In the genomic region with DNA sequence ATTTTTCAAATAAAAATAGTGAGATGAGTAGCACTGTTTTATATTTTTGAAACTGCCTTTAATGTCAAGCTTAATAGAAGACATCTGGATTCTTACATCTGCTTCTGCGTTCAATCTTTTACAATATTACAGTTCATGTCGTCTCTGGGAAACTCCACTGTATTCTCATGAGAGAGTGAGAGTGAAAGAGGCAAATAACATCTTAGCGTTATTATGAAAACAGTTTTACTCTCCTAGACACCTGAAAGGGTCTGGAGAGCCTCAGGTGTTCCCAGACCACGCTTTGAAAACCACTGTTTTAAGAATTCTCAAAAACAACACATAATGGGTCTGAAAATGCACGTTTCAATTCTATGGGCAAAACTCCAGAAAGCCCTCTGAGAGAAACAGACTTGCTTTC, we compare ENCODE assay signal across 10 cellular contexts.
DNase-seq lines count a peak whose midpoint lies in the region; ATAC-seq and TF ChIP-seq lines count a peak whose summit lies in the region.
"Had no signal": no experiment of that assay in that cellular context is flagged by ENCODE, and none has a peak within 500 bp of the region (broad histone marks: within the 10 kb centered on the region; RNA-seq: fewer than 3 reads in every experiment).

No MANE protein-coding gene starts in this region.

- no peak overlapping the region for H2BK120ac ChIP-seq in mesenchymal stem cell (ENCODE audit: low read depth, low read length)

- H2BK5ac ChIP-seq in mesenchymal stem cell (ENCODE audit: low read depth, low read length, poor library complexity, severe bottlenecking), result no peak overlapping the region

- H3K27me3 Mint-ChIP-seq in activated CD8-positive, alpha-beta T cell treated with anti-CD3 and anti-CD28 coated beads, Interleukin-2, amount 10 ng/mL, durations not matched to agents 7 days and 5 days (ENCODE audit: low read depth), result no peaks in the 10 kb centered on the region
- H3K27me3 Mint-ChIP-seq in T-cell, result no peaks in the 10 kb centered on the region

- CTCF ChIA-PET in activated CD8-positive, alpha-beta T cell treated with anti-CD3 and anti-CD28 coated beads, Interleukin-2, amount 10 ng/mL, durations not matched to agents 7 days and 5 days (lab: Charles Lee), result no interaction called here
- CTCF ChIA-PET in T-cell (lab: Charles Lee), result no interaction called here
- CTCF ChIA-PET in mammary epithelial cell (lab: Charles Lee; ENCODE audit: low non-redundant PET), result no interaction called here

- peaks cover 1% of the 10 kb centered on the region for H3K36me3 Mint-ChIP-seq in activated CD8-positive, alpha-beta T cell treated with anti-CD3 and anti-CD28 coated beads, Interleukin-2, amount 10 ng/mL, durations not matched to agents 7 days and 5 days (ENCODE audit: low read depth)
- H3K36me3 Mint-ChIP-seq in T-cell, result peaks cover 3% of the 10 kb centered on the region

- peaks cover 4% of the 10 kb centered on the region for H3K4me1 Mint-ChIP-seq in activated CD8-positive, alpha-beta T cell treated with anti-CD3 and anti-CD28 coated beads, Interleukin-2, amount 10 ng/mL, durations not matched to agents 7 days and 5 days (ENCODE audit: low read depth)
- H3K4me1 Mint-ChIP-seq in T-cell, result peaks cover 0 to 3% (median 2%) of the 10 kb centered on the region in 3 donors

- H3K9ac ChIP-seq in mesenchymal stem cell (ENCODE audit: low read length) (peak overlapping the region; percentile 81), mammary epithelial cell (ENCODE audit: insufficient read depth, low read length) (no peak overlapping the region)

- ATAC-seq in GM18867 (IDR thresholded peaks at IDR 0.05; ENCODE audit: unreplicated experiment) (peak; percentile 85), HG02571 (IDR thresholded peaks at IDR 0.05; ENCODE audit: unreplicated experiment) (peak; percentile 84), HG03565 (IDR thresholded peaks at IDR 0.05; ENCODE audit: unreplicated experiment) (peak; percentile 60), T-cell (replicated peaks in 1 of 4) (no peak)
- no peak for ATAC-seq in activated CD8-positive, alpha-beta T cell treated with anti-CD3 and anti-CD28 coated beads, Interleukin-2, amount 10 ng/mL, durations not matched to agents 7 days and 5 days

- DNase-seq in mesenchymal stem cell, result no peak
- DNase-seq in H7, result no peak
- no peak for DNase-seq in activated CD8-positive, alpha-beta T cell treated with anti-CD3 and anti-CD28 coated beads, Interleukin-2, amount 10 ng/mL, durations not matched to agents 7 days and 5 days
- no peak for DNase-seq in T-cell
- DNase-seq in mammary epithelial cell, result no peak
- DNase-seq: activated T-cell treated with anti-CD3 and anti-CD28 coated beads, Interleukin-2, amount 50 U/mL, for 1 hour had no signal

- no peak for TF ChIP-seq CTCF in mammary epithelial cell (conservative IDR thresholded peaks at IDR 0.05 in 1 of 2, IDR thresholded peaks at IDR 0.05 in 1 of 2; ENCODE audit: extremely low read depth in 1 of 2, insufficient read depth in 1 of 2, low read depth in 1 of 2, low read length in 2 of 2)

- H3K27ac ChIP-seq in mesenchymal stem cell (ENCODE audit: low read length, poor library complexity, severe bottlenecking), result peak overlapping the region; percentile 81
- H3K27ac ChIP-seq in mammary epithelial cell (ENCODE audit: insufficient read depth, low read depth, low read length), result no peak overlapping the region
- H3K27ac ChIP-seq: RWPE1 had no signal

- 88% methylated on average over 4 of the region's 5 CpGs for WGBS in mesenchymal stem cell
- WGBS in mammary epithelial cell (ENCODE audit: low coverage, missing lambda C conversion rate), result 99% methylated on average over 5 of the region's 5 CpGs

- BruUV-seq in mammary epithelial cell (replicated peaks; lab: Mats Ljungman, UMichigan), result no TSS peak

- H3K36me3 ChIP-seq in mesenchymal stem cell (ENCODE audit: control insufficient read depth in 1 of 2, insufficient read depth in 2 of 2, low read depth in 1 of 2, low read length in 2 of 2) (no peaks in the 10 kb centered on the region), H7 (replicated peaks; ENCODE audit: control insufficient read depth, insufficient read depth, low read length) (no peaks in the 10 kb centered on the region), mammary epithelial cell (ENCODE audit: insufficient read depth, low read length) (no peaks in the 10 kb centered on the region)

- no peak overlapping the region for H3K27ac Mint-ChIP-seq in activated CD8-positive, alpha-beta T cell treated with anti-CD3 and anti-CD28 coated beads, Interleukin-2, amount 10 ng/mL, durations not matched to agents 7 days and 5 days
- H3K27ac Mint-ChIP-seq in T-cell, result no peak overlapping the region

- no peaks in the 10 kb centered on the region for H4K20me1 ChIP-seq in mammary epithelial cell (ENCODE audit: insufficient read depth, low read length)

- no peak overlapping the region for H3K4me3 Mint-ChIP-seq in activated CD8-positive, alpha-beta T cell treated with anti-CD3 and anti-CD28 coated beads, Interleukin-2, amount 10 ng/mL, durations not matched to agents 7 days and 5 days
- H3K4me3 Mint-ChIP-seq in T-cell, result no peak overlapping the region

- no peaks in the 10 kb centered on the region for H3K9me3 ChIP-seq in mesenchymal stem cell (ENCODE audit: control insufficient read depth, low read length)
- no peaks in the 10 kb centered on the region for H3K9me3 ChIP-seq in mammary epithelial cell (replicated peaks; ENCODE audit: insufficient read depth, low read length)

- H3K9me3 Mint-ChIP-seq in activated CD8-positive, alpha-beta T cell treated with anti-CD3 and anti-CD28 coated beads, Interleukin-2, amount 10 ng/mL, durations not matched to agents 7 days and 5 days (ENCODE audit: insufficient read depth), result no peaks in the 10 kb centered on the region
- H3K9me3 Mint-ChIP-seq in T-cell, result no peaks in the 10 kb centered on the region

- in situ Hi-C loops in mammary epithelial cell (cut with MboI; ENCODE audit: low sequenced_read_pairs in 2 of 2), result no loop called here

- H2AK5ac ChIP-seq in mesenchymal stem cell (ENCODE audit: low read length, severe bottlenecking), result no peak overlapping the region

- H3K79me2 ChIP-seq in mammary epithelial cell (ENCODE audit: insufficient read depth, low read length), result peaks cover 67% of the 10 kb centered on the region

- peaks cover 6% of the 10 kb centered on the region for H3K79me1 ChIP-seq in mesenchymal stem cell (replicated peaks; ENCODE audit: low read length, poor library complexity, severe bottlenecking)

- peak overlapping the region; percentile 22 for H3K4me2 ChIP-seq in mesenchymal stem cell (ENCODE audit: low read length, poor library complexity, severe bottlenecking)
- H3K4me2 ChIP-seq in mammary epithelial cell (ENCODE audit: insufficient read depth, low read depth, low read length), result no peak overlapping the region

- peak overlapping the region in 1 of 2 experiments; percentile 54 for H2BK12ac ChIP-seq in mesenchymal stem cell (ENCODE audit: low read length in 2 of 2)

- H3K4me1 ChIP-seq in mesenchymal stem cell (ENCODE audit: control insufficient read depth, insufficient read depth, low read depth, low read length), result peaks cover 5% of the 10 kb centered on the region
- peaks cover 37% of the 10 kb centered on the region for H3K4me1 ChIP-seq in mammary epithelial cell (ENCODE audit: insufficient read depth, low read length)

- H3K4me3 ChIP-seq in mesenchymal stem cell (ENCODE audit: insufficient read depth in 1 of 2, low read depth in 1 of 2, low read length in 2 of 2) (peak overlapping the region in 1 of 2 experiments; percentile 61), H7 (ENCODE audit: insufficient read depth, low read depth, low read length) (no peak overlapping the region), mammary epithelial cell (replicated peaks in 1 of 3; ENCODE audit: insufficient read depth in 1 of 3, low read depth in 2 of 3, low read length in 3 of 3) (no peak overlapping the region)

- POLR2A ChIA-PET in activated CD8-positive, alpha-beta T cell treated with anti-CD3 and anti-CD28 coated beads, Interleukin-2, amount 10 ng/mL, durations not matched to agents 7 days and 5 days (lab: Charles Lee), result no interaction called here
- POLR2A ChIA-PET in T-cell (lab: Charles Lee), result no interaction called here

- no peak overlapping the region for H3K23ac ChIP-seq in mesenchymal stem cell (ENCODE audit: low read length in 2 of 2)

- H2AFZ ChIP-seq in mesenchymal stem cell (ENCODE audit: low read depth, low read length) (no peak overlapping the region), mammary epithelial cell (ENCODE audit: low read depth, low read length) (no peak overlapping the region)

- H3K27me3 ChIP-seq in mesenchymal stem cell (ENCODE audit: control insufficient read depth in 1 of 2, insufficient read depth in 1 of 2, low read length in 2 of 2) (no peaks in the 10 kb centered on the region), H7 (ENCODE audit: control insufficient read depth, insufficient read depth, low read length) (no peaks in the 10 kb centered on the region), mammary epithelial cell (ENCODE audit: insufficient read depth, low read length) (no peaks in the 10 kb centered on the region)

- dilution Hi-C loops in mammary epithelial cell (cut with HindIII; ENCODE audit: low sequenced_read_pairs), result no loop called here

- H3K18ac ChIP-seq in mesenchymal stem cell (ENCODE audit: low read depth in 1 of 2, low read length in 2 of 2), result peak overlapping the region in 1 of 2 experiments; percentile 62

- intact Hi-C loops in mammary epithelial cell (cut with micrococcal nuclease), result no loop called here

- no peak overlapping the region for H4K8ac ChIP-seq in mesenchymal stem cell (ENCODE audit: low read length)

- no peak overlapping the region for H3K14ac ChIP-seq in mesenchymal stem cell (ENCODE audit: low read length in 2 of 2)

- no peak overlapping the region for H3K4ac ChIP-seq in mesenchymal stem cell (ENCODE audit: low read depth in 1 of 2, low read length in 2 of 2)

- H2BK15ac ChIP-seq in mesenchymal stem cell (ENCODE audit: low read depth, poor library complexity, severe bottlenecking), result no peak overlapping the region

- H4K91ac ChIP-seq in mesenchymal stem cell (ENCODE audit: low read length), result no peak overlapping the region

Comparison
In these comparisons a context has a peak if more than half of its experiments do, and no peak if none do; other contexts are left out.
1. ATAC-seq: peak in GM18867 (single experiment), HG02571 (single experiment) and HG03565 (single experiment); none in activated CD8-positive, alpha-beta T cell treated with anti-CD3 and anti-CD28 coated beads, Interleukin-2, amount 10 ng/mL, durations not matched to agents 7 days and 5 days (single experiment) and T-cell (0 of 4).